ENCODE assay signal across 1 cellular context in genomic region chr16:28283798-28284577, GRCh38.
TF ChIP-seq lines count a peak whose summit lies in the region.

No MANE protein-coding gene starts in this region.

TF ChIP-seq in WTC11, 78 proteins besides CTCF, POLR2A, EP300 and RAD21 (continued from another document):
- no peak for TF ChIP-seq AFF4 (CRISPR knock-in tag; IDR thresholded peaks at IDR 0.05; ENCODE audit: borderline replicate concordance)
- no peak for TF ChIP-seq CDX4 (CRISPR knock-in tag; IDR thresholded peaks at IDR 0.05; ENCODE audit: borderline replicate concordance)
- no peak for TF ChIP-seq SMAD4 (CRISPR knock-in tag; IDR thresholded peaks at IDR 0.05)
- TF ChIP-seq PRRX2 (CRISPR knock-in tag; IDR thresholded peaks at IDR 0.05), result no peak
- TF ChIP-seq ARID4B (CRISPR knock-in tag; IDR thresholded peaks at IDR 0.05; ENCODE audit: borderline replicate concordance), result no peak
- no peak for TF ChIP-seq ETV6 (CRISPR knock-in tag; IDR thresholded peaks at IDR 0.05)
- TF ChIP-seq KAT7 (CRISPR knock-in tag; IDR thresholded peaks at IDR 0.05; ENCODE audit: borderline replicate concordance), result no peak
- TF ChIP-seq JUN (CRISPR knock-in tag; IDR thresholded peaks at IDR 0.05), result no peak
- TF ChIP-seq USF2 (CRISPR knock-in tag; IDR thresholded peaks at IDR 0.05), result no peak
- no peak for TF ChIP-seq NFATC4 (CRISPR knock-in tag; IDR thresholded peaks at IDR 0.05)
- TF ChIP-seq ZBTB21 (CRISPR knock-in tag; IDR thresholded peaks at IDR 0.05; ENCODE audit: borderline replicate concordance), result no peak
- no peak for TF ChIP-seq ZNF512 (CRISPR knock-in tag; IDR thresholded peaks at IDR 0.05; ENCODE audit: borderline replicate concordance)
- no peak for TF ChIP-seq FOXP4 (CRISPR knock-in tag; IDR thresholded peaks at IDR 0.05)
- TF ChIP-seq CBFB (CRISPR knock-in tag; IDR thresholded peaks at IDR 0.05; ENCODE audit: low read depth), result no peak
- TF ChIP-seq HMGA2 (CRISPR knock-in tag; IDR thresholded peaks at IDR 0.05), result no peak
TF ChIP-seq in WTC11: peak in this region for 0.
